Comparison of ENCODE assay signal across 17 cellular contexts in the genomic region with DNA sequence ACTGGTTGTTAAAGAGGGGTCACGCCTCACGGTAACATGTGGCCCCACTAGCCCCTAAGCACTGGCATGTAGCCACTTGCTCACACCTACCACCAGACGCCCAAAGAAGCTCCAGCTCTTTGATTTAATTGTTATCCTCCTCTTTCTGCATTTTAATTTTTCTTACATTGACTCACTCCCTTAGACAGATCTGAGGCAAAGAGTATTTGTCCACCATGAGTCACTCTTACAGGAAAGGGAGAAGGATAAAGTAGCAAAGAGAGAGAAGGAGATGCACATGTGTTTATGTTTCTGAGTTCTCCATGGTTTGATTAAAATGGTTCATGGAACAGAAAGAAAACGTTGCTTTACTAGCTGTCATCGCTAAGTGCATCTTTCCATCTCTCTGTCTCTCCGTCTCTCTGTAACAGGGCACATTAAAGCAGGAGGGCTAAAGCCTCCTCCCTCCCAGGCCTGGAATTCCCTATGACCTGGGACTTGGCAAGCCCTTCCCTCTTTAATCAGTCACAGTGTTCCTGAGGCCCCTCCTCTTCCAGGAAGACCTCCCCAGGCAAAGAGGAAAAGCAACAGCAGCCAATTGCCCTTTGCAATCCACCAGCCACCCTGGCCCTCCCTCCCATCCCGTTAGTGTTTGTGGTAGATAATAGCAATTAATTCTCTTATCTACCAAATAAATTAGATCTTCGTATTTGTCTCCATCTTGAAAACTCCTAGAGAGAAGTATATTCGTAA.
DNase-seq lines count a peak whose midpoint lies in the region; ATAC-seq, FAIRE-seq and TF ChIP-seq lines count a peak whose summit lies in the region.
"Had no signal": no experiment of that assay in that cellular context is flagged by ENCODE, and none has a peak within 500 bp of the region (broad histone marks: within the 10 kb centered on the region; RNA-seq: fewer than 3 reads in every experiment).

No MANE protein-coding gene starts in this region.

- H2AFZ ChIP-seq in keratinocyte (ENCODE audit: control insufficient read depth, low read length), result peak overlapping the region; percentile 83

- H3K4me3 Mint-ChIP-seq in endodermal cell, result no peak overlapping the region
- H3K4me3 Mint-ChIP-seq: activated T-helper 1 cell treated with anti-CD3 and anti-CD28 coated beads, Interleukin-12 subunit alpha, Interleukin-12 subunit beta, Interleukin-2, Interleukin-4 antibody, amounts not matched to agents 30 ng/mL and 10 ng/mL and 1 ng/mL, durations not matched to agents 14 hours and 24 hours and 36 hours; IgD-negative memory B cell; neural crest cell had no signal

- TF ChIP-seq CTCF in right atrium auricular region (IDR thresholded peaks at IDR 0.05) (no peak), endodermal cell (conservative IDR thresholded peaks at IDR 0.05) (no peak), keratinocyte (optimal IDR thresholded peaks at IDR 0.05 in 1 of 3, IDR thresholded peaks at IDR 0.05 in 1 of 3, conservative IDR thresholded peaks at IDR 0.05 in 1 of 3; ENCODE audit: extremely low read depth in 1 of 3, insufficient read depth in 2 of 3, low read length in 3 of 3) (no peak), vagina (IDR thresholded peaks at IDR 0.05) (no peak)

- no peaks in the 10 kb centered on the region for H3K36me3 ChIP-seq in right atrium auricular region
- H3K36me3 ChIP-seq in endodermal cell (ENCODE audit: control insufficient read depth, insufficient read depth, low read length), result no peaks in the 10 kb centered on the region
- H3K36me3 ChIP-seq in keratinocyte (ENCODE audit: control insufficient read depth in 2 of 2, extremely low read depth in 1 of 2, insufficient read depth in 2 of 2, low read length in 2 of 2), result no peaks in the 10 kb centered on the region
- H3K36me3 ChIP-seq in vagina, result no peaks in the 10 kb centered on the region
- H3K36me3 ChIP-seq: upper lobe of left lung had no signal

- H3K27ac Mint-ChIP-seq in endodermal cell, result no peak overlapping the region
- H3K27ac Mint-ChIP-seq: activated T-helper 1 cell treated with anti-CD3 and anti-CD28 coated beads, Interleukin-12 subunit alpha, Interleukin-12 subunit beta, Interleukin-2, Interleukin-4 antibody, amounts not matched to agents 30 ng/mL and 10 ng/mL and 1 ng/mL, durations not matched to agents 14 hours and 24 hours and 36 hours; IgD-negative memory B cell had no signal

- DNase-seq in Right ventricle myocardium superior (no peak), right atrium auricular region (ENCODE audit: low spot score) (no peak), endodermal cell (peak; percentile 49), keratinocyte (ENCODE audit: low read depth, low spot score) (peak; percentile 15), vagina (ENCODE audit: extremely low spot score in 2 of 2) (no peak), NCI-H2171 (lab: John Stamatoyannopoulos, UW) (no peak), DMS153 treated with DMSO at 0.1 percent for 48 hours (lab: John Stamatoyannopoulos, UW; ENCODE audit: unreplicated experiment) (no peak)
- DNase-seq in NK-92 treated with Interleukin-12 subunit alpha and Interleukin-12 subunit beta, amount 100 ng/mL, for 24 hours (lab: John Stamatoyannopoulos, UW), result no peak
- DNase-seq: activated CD4-positive, alpha-beta T cell treated with anti-CD3 and anti-CD28 coated beads for 1 hour; islet precursor cell; NCI-H187; upper lobe of left lung had no signal

- ATAC-seq in Right ventricle myocardium superior (ENCODE audit: poor library complexity), result peak; percentile 60
- ATAC-seq: GM12878, HCT116 had no signal

- H3K4me1 ChIP-seq in right atrium auricular region, result no peaks in the 10 kb centered on the region
- H3K4me1 ChIP-seq in endodermal cell (ENCODE audit: control insufficient read depth, insufficient read depth, low read length), result no peaks in the 10 kb centered on the region
- peaks cover 12% of the 10 kb centered on the region for H3K4me1 ChIP-seq in keratinocyte (ENCODE audit: control insufficient read depth, extremely low read depth, insufficient read depth, low read length)
- peaks cover 5% of the 10 kb centered on the region for H3K4me1 ChIP-seq in vagina
- H3K4me1 ChIP-seq: upper lobe of left lung had no signal

- no peaks in the 10 kb centered on the region for H3K9me3 ChIP-seq in right atrium auricular region
- H3K9me3 ChIP-seq in endodermal cell (ENCODE audit: control insufficient read depth, low read length), result no peaks in the 10 kb centered on the region
- no peaks in the 10 kb centered on the region for H3K9me3 ChIP-seq in keratinocyte (ENCODE audit: control insufficient read depth, low read depth, low read length)
- H3K9me3 ChIP-seq in vagina, result no peaks in the 10 kb centered on the region
- H3K9me3 ChIP-seq: upper lobe of left lung had no signal

- 90 to 91% methylated on average over 7 to 8 of the region's 9 CpGs for WGBS in endodermal cell (ENCODE audit: insufficient coverage in 1 of 2, insufficient read length in 1 of 2), 2 experiments

- H3K4me1 Mint-ChIP-seq in endodermal cell, result no peaks in the 10 kb centered on the region
- H3K4me1 Mint-ChIP-seq: IgD-negative memory B cell, neural crest cell had no signal

- H3K27me3 Mint-ChIP-seq in endodermal cell (ENCODE audit: insufficient read depth), result no peaks in the 10 kb centered on the region

- H3K4me2 ChIP-seq in keratinocyte (ENCODE audit: control insufficient read depth, extremely low read depth, insufficient read depth, low read depth, low read length), result peak overlapping the region; percentile 65

- TF ChIP-seq POLR2A in vagina (IDR thresholded peaks at IDR 0.05), result no peak

- no peaks in the 10 kb centered on the region for H3K9me3 Mint-ChIP-seq in endodermal cell

- H4K20me1 ChIP-seq in keratinocyte (ENCODE audit: control insufficient read depth, extremely low read depth, insufficient read depth, low read length), result no peaks in the 10 kb centered on the region

- H3K27me3 ChIP-seq in right atrium auricular region (no peaks in the 10 kb centered on the region), endodermal cell (ENCODE audit: control insufficient read depth, insufficient read depth, low read length, poor library complexity, severe bottlenecking) (no peaks in the 10 kb centered on the region), keratinocyte (ENCODE audit: control insufficient read depth, extremely low read depth, insufficient read depth, low read length) (no peaks in the 10 kb centered on the region), vagina (no peaks in the 10 kb centered on the region)
- H3K27me3 ChIP-seq: upper lobe of left lung had no signal

- H3K9me1 ChIP-seq in keratinocyte (ENCODE audit: control insufficient read depth, extremely low read depth, insufficient read depth, low read length), result no peaks in the 10 kb centered on the region

- dilution Hi-C loops in keratinocyte (cut with MboI; ENCODE audit: extremely low pct_ligation_motif_present, low sequenced_read_pairs), result no loop called here

- H3K27ac ChIP-seq in right atrium auricular region (peak overlapping the region in 1 of 2 donors; percentile 7), endodermal cell (ENCODE audit: low read depth, low read length) (no peak overlapping the region), keratinocyte (ENCODE audit: control insufficient read depth, insufficient read depth, low read length) (peak overlapping the region; percentile 54), vagina (peak overlapping the region; percentile 18)
- H3K27ac ChIP-seq: upper lobe of left lung had no signal

- H3K4me3 ChIP-seq in right atrium auricular region (no peak overlapping the region), endodermal cell (ENCODE audit: low read length) (no peak overlapping the region), keratinocyte (ENCODE audit: control insufficient read depth in 2 of 3, extremely low read depth in 1 of 3, insufficient read depth in 2 of 3, low read depth in 1 of 3, low read length in 3 of 3) (no peak overlapping the region), vagina (no peak overlapping the region)
- H3K4me3 ChIP-seq: GM12878, upper lobe of left lung had no signal

- H3K79me2 ChIP-seq in keratinocyte (ENCODE audit: control insufficient read depth, insufficient read depth, low read length), result no peaks in the 10 kb centered on the region

- H3K9ac ChIP-seq in endodermal cell (ENCODE audit: extremely low read depth, low read length, poor library complexity, severe bottlenecking) (no peak overlapping the region), keratinocyte (ENCODE audit: control insufficient read depth, extremely low read depth, insufficient read depth, low read length) (peak overlapping the region; percentile 18)

- H3K36me3 Mint-ChIP-seq in endodermal cell (ENCODE audit: low read depth), result no peaks in the 10 kb centered on the region
- H3K36me3 Mint-ChIP-seq: IgD-negative memory B cell had no signal

- peak; percentile 36 for FAIRE-seq in keratinocyte (lab: Jason Lieb, UNC)
- FAIRE-seq: GM12878 had no signal

- intact Hi-C loops in Right ventricle myocardium superior (cut with DNase I), result no loop called here
- intact Hi-C loops in vagina (cut with DNase I), result no loop called here

Comparison
In these comparisons a context has a peak if more than half of its experiments do, and no peak if none do; other contexts are left out.
1. DNase-seq: peak in endodermal cell (single experiment) and keratinocyte (single experiment); none in Right ventricle myocardium superior (single experiment), right atrium auricular region (single experiment), vagina (0 of 2), NCI-H2171 (single experiment), DMS153 treated with DMSO at 0.1 percent for 48 hours (single experiment) and NK-92 treated with Interleukin-12 subunit alpha and Interleukin-12 subunit beta, amount 100 ng/mL, for 24 hours (single experiment).